Comparison of ENCODE assay signal across 15 cellular contexts in the genomic region with DNA sequence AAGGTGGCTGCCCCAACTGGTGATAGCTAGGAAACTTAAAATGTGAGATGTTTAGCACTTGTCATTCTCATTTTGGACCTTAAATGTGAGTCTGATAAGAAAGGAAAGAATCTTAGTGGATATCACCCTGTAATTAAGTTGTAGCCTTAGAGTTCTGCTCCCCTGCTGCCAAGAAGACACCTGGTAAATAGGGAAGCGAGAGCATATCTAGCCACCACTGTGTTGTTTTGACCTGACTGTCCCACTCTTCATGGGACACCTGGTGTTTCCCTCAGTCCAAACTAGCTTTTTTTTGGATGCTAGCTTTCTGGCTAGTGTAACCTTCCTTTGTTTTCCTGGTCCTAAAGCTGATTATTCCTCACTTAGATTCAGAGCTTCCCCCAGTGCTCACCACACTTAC.
DNase-seq lines count a peak whose midpoint lies in the region; ATAC-seq, FAIRE-seq and TF ChIP-seq lines count a peak whose summit lies in the region.
"Had no signal": no experiment of that assay in that cellular context is flagged by ENCODE, and none has a peak within 500 bp of the region (broad histone marks: within the 10 kb centered on the region; RNA-seq: fewer than 3 reads in every experiment).

No MANE protein-coding gene starts in this region.

- no peak overlapping the region for H3K27ac ChIP-seq in GM12878 (ENCODE audit: control insufficient read depth, insufficient read depth)
- no peak overlapping the region for H3K27ac ChIP-seq in RWPE1
- H3K27ac ChIP-seq: cardiac muscle cell, right atrium auricular region had no signal

- H3K4me1 Mint-ChIP-seq in activated T-helper 1 cell treated with anti-CD3 and anti-CD28 coated beads, Interleukin-12 subunit alpha, Interleukin-12 subunit beta, Interleukin-2, Interleukin-4 antibody, amounts not matched to agents 30 ng/mL and 10 ng/mL and 1 ng/mL, durations not matched to agents 14 hours and 24 hours and 36 hours (ENCODE audit: low read depth), result no peaks in the 10 kb centered on the region
- no peaks in the 10 kb centered on the region for H3K4me1 Mint-ChIP-seq in glutamatergic neuron (ENCODE audit: low read depth, unreplicated experiment)

- BruUV-seq in GM12878 (replicated peaks; lab: Mats Ljungman, UMichigan), result no TSS peak

- TF ChIP-seq POLR2A in GM12878 (IDR thresholded peaks at IDR 0.05; ENCODE audit: low read depth, low read length), result no peak

- no peak for TF ChIP-seq CTCF in GM12878 (IDR thresholded peaks at IDR 0.05 in 2 of 3, conservative IDR thresholded peaks at IDR 0.05 in 1 of 3; ENCODE audit: control insufficient read depth in 2 of 3, extremely low read depth in 1 of 3, insufficient read depth in 1 of 3, low read depth in 3 of 3, low read length in 3 of 3)
- TF ChIP-seq CTCF in RWPE1 (conservative IDR thresholded peaks at IDR 0.05; ENCODE audit: low read depth), result no peak
- TF ChIP-seq CTCF in glutamatergic neuron (IDR thresholded peaks at IDR 0.05; ENCODE audit: partially characterized antibody, unreplicated experiment), result no peak

- no peak overlapping the region for H3K4me3 Mint-ChIP-seq in activated T-helper 1 cell treated with anti-CD3 and anti-CD28 coated beads, Interleukin-12 subunit alpha, Interleukin-12 subunit beta, Interleukin-2, Interleukin-4 antibody, amounts not matched to agents 30 ng/mL and 10 ng/mL and 1 ng/mL, durations not matched to agents 14 hours and 24 hours and 36 hours
- H3K4me3 Mint-ChIP-seq in glutamatergic neuron (ENCODE audit: unreplicated experiment), result no peak overlapping the region

- POLR2A ChIA-PET in GM12878 (lab: Charles Lee), result no interaction called here
- POLR2A ChIA-PET in RWPE1 (lab: Yijun Ruan, JAX; ENCODE audit: low non-redundant PET), result no interaction called here

- CTCF ChIA-PET in GM12878 (lab: Yijun Ruan, JAX), result no interaction called here
- CTCF ChIA-PET in RWPE1 (lab: Yijun Ruan, JAX), result interaction anchor here (0.7 kb wide), 1 partner anchor 84 kb away, joined by 3 read pairs; no protein-coding TSS in a partner anchor

- DNase-seq in GM12878 (ENCODE audit: low read depth, low spot score), result no peak
- no peak for DNase-seq in islet precursor cell
- no peak for DNase-seq in activated T-helper 1 cell treated with anti-CD3 and anti-CD28 coated beads, Interleukin-12 subunit alpha, Interleukin-12 subunit beta, Interleukin-2, Interleukin-4 antibody, amounts not matched to agents 30 ng/mL and 10 ng/mL and 1 ng/mL, durations not matched to agents 14 hours and 24 hours and 36 hours (ENCODE audit: low spot score)
- no peak for DNase-seq in RWPE1 (ENCODE audit: low spot score)
- DNase-seq in glutamatergic neuron, result no peak
- DNase-seq: activated naive CD4-positive, alpha-beta T cell treated with anti-CD3 and anti-CD28 coated beads, Interleukin-2, amount 50 U/mL, for 16 hours; BE2C; DND-41; NCI-H446; T1000 had no signal

- RAD21 ChIA-PET in GM12878 (lab: Charles Lee; ENCODE audit: unreplicated experiment), result no interaction called here

- in situ Hi-C loops in GM12878 (cut with MboI), result no loop called here

- H3K9me3 ChIP-seq in GM12878 (replicated peaks; ENCODE audit: control insufficient read depth, insufficient read depth, low read length), result no peaks in the 10 kb centered on the region
- H3K9me3 ChIP-seq: BE2C, right atrium auricular region had no signal

- no peak overlapping the region for H3K4me2 ChIP-seq in GM12878 (ENCODE audit: control insufficient read depth, insufficient read depth)

- H3K9me3 Mint-ChIP-seq in activated T-helper 1 cell treated with anti-CD3 and anti-CD28 coated beads, Interleukin-12 subunit alpha, Interleukin-12 subunit beta, Interleukin-2, Interleukin-4 antibody, amounts not matched to agents 30 ng/mL and 10 ng/mL and 1 ng/mL, durations not matched to agents 14 hours and 24 hours and 36 hours, result no peaks in the 10 kb centered on the region
- H3K9me3 Mint-ChIP-seq in glutamatergic neuron (ENCODE audit: unreplicated experiment), result no peaks in the 10 kb centered on the region

- SMC1A ChIA-PET in GM12878 (lab: Charles Lee; ENCODE audit: uncharacterized antibody, unreplicated experiment), result no interaction called here

- no peaks in the 10 kb centered on the region for H3K4me1 ChIP-seq in GM12878 (ENCODE audit: control insufficient read depth, insufficient read depth, low read length)
- H3K4me1 ChIP-seq: BE2C, right atrium auricular region had no signal

- no peak for TF ChIP-seq EP300 in GM12878 (IDR thresholded peaks at IDR 0.05; ENCODE audit: borderline replicate concordance in 1 of 2, control insufficient read depth in 1 of 2, low read depth in 2 of 2, low read length in 2 of 2)

- ATAC-seq in GM19023 (IDR thresholded peaks at IDR 0.05; ENCODE audit: unreplicated experiment) (peak; percentile 92), GM21619 (IDR thresholded peaks at IDR 0.05; ENCODE audit: unreplicated experiment) (peak; percentile 82), HG03066 (IDR thresholded peaks at IDR 0.05; ENCODE audit: low read depth, unreplicated experiment) (peak; percentile 84), GM12878 (no peak)

- H4K20me1 ChIP-seq in GM12878 (ENCODE audit: control insufficient read depth, insufficient read depth), result no peaks in the 10 kb centered on the region

- no peaks in the 10 kb centered on the region for H3K27me3 ChIP-seq in GM12878 (replicated peaks in 1 of 2; ENCODE audit: control insufficient read depth in 2 of 2, insufficient read depth in 2 of 2, low read length in 1 of 2)
- H3K27me3 ChIP-seq: BE2C, cardiac muscle cell, right atrium auricular region had no signal

- no peak for TF ChIP-seq RAD21 in GM12878 (IDR thresholded peaks at IDR 0.05; ENCODE audit: insufficient read depth, low read depth, low read length)

- no peak overlapping the region for H2AFZ ChIP-seq in GM12878 (ENCODE audit: control insufficient read depth, low read depth, low read length)

- H3K27me3 Mint-ChIP-seq in activated T-helper 1 cell treated with anti-CD3 and anti-CD28 coated beads, Interleukin-12 subunit alpha, Interleukin-12 subunit beta, Interleukin-2, Interleukin-4 antibody, amounts not matched to agents 30 ng/mL and 10 ng/mL and 1 ng/mL, durations not matched to agents 14 hours and 24 hours and 36 hours (ENCODE audit: insufficient read depth), result no peaks in the 10 kb centered on the region
- no peaks in the 10 kb centered on the region for H3K27me3 Mint-ChIP-seq in glutamatergic neuron (ENCODE audit: unreplicated experiment)

- H3K36me3 Mint-ChIP-seq in activated T-helper 1 cell treated with anti-CD3 and anti-CD28 coated beads, Interleukin-12 subunit alpha, Interleukin-12 subunit beta, Interleukin-2, Interleukin-4 antibody, amounts not matched to agents 30 ng/mL and 10 ng/mL and 1 ng/mL, durations not matched to agents 14 hours and 24 hours and 36 hours (ENCODE audit: low read depth), result no peaks in the 10 kb centered on the region
- no peaks in the 10 kb centered on the region for H3K36me3 Mint-ChIP-seq in glutamatergic neuron (ENCODE audit: unreplicated experiment)

- FAIRE-seq in GM12878 (lab: Jason Lieb, UNC), result no peak

- H3K36me3 ChIP-seq in GM12878 (ENCODE audit: control insufficient read depth in 2 of 2, insufficient read depth in 2 of 2, low read length in 1 of 2), result no peaks in the 10 kb centered on the region
- H3K36me3 ChIP-seq: BE2C, cardiac muscle cell, right atrium auricular region had no signal

- H3K27ac Mint-ChIP-seq in activated T-helper 1 cell treated with anti-CD3 and anti-CD28 coated beads, Interleukin-12 subunit alpha, Interleukin-12 subunit beta, Interleukin-2, Interleukin-4 antibody, amounts not matched to agents 30 ng/mL and 10 ng/mL and 1 ng/mL, durations not matched to agents 14 hours and 24 hours and 36 hours, result no peak overlapping the region
- H3K27ac Mint-ChIP-seq in glutamatergic neuron (ENCODE audit: unreplicated experiment), result no peak overlapping the region

- intact Hi-C loops in GM12878 (cut with micrococcal nuclease; ENCODE audit: unreplicated experiment), result no loop called here
- intact Hi-C loops in activated T-helper 1 cell treated with anti-CD3 and anti-CD28 coated beads, Interleukin-12 subunit alpha, Interleukin-12 subunit beta, Interleukin-2, Interleukin-4 antibody, amounts not matched to agents 30 ng/mL and 10 ng/mL and 1 ng/mL, durations not matched to agents 14 hours and 24 hours and 36 hours (cut with micrococcal nuclease), result no loop called here

- no peaks in the 10 kb centered on the region for H3K79me2 ChIP-seq in GM12878 (ENCODE audit: control insufficient read depth, insufficient read depth, low read length)

- no peak overlapping the region for H3K9ac ChIP-seq in GM12878 (ENCODE audit: control insufficient read depth, insufficient read depth, low read length)

- no peak overlapping the region for H3K4me3 ChIP-seq in GM12878
- H3K4me3 ChIP-seq: cardiac muscle cell, right atrium auricular region had no signal

- WGBS in GM12878 (ENCODE audit: insufficient coverage, insufficient replicate concordance, low lambda C conversion rate, missing lambda C conversion rate), result 37% methylated on average over 1 of the region's 1 CpG

TF ChIP-seq in GM12878, 131 proteins besides CTCF, POLR2A, EP300 and RAD21:
- TF ChIP-seq NFIC (IDR thresholded peaks at IDR 0.05; ENCODE audit: low read depth, low read length) (no peak), SPI1 (IDR thresholded peaks at IDR 0.05; ENCODE audit: borderline replicate concordance, insufficient read depth, low read depth, low read length) (peak; percentile 28; the same call in 1 of the 2 replicates)
